17 cellular contexts compared by ENCODE assay signal in the genomic region with DNA sequence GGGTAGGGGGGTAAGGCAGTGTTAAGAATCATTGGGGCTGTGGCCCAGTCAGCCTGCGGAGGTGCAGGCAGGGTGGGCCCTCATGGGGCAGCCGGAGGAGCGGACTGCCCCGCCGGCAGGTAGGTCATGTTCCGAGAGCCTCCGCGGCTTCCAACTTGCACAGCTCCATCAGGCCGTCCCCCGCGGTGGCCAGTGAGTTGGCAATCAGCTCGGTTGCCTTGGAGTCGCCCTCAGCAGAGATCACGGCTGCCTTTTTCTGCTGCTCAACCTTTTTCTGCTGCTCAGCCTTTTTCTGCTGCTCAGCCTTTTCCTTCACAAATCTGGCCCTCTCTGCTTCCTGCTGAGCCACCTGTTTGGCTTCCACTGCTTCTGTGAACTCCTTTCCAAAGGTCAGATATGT. TPM values are rescaled to one million over a fixed set of nuclear protein-coding genes. Genes with fewer than 3 reads are reported as not detected.
DNase-seq lines count a peak whose midpoint lies in the region; ATAC-seq, FAIRE-seq and TF ChIP-seq lines count a peak whose summit lies in the region.
"Had no signal": no experiment of that assay in that cellular context is flagged by ENCODE, and none has a peak within 500 bp of the region (broad histone marks: within the 10 kb centered on the region; RNA-seq: fewer than 3 reads in every experiment).

No MANE protein-coding gene starts in this region.

- H2BK5ac ChIP-seq in H1 (ENCODE audit: low read depth, low read length), result no peak overlapping the region; the same call in 1 of the 2 replicates

- no peaks in the 10 kb centered on the region for H3K23me2 ChIP-seq in H1 (ENCODE audit: low read depth, low read length)

- no peak overlapping the region for H3K9ac ChIP-seq in H1 (replicated peaks in 1 of 4; ENCODE audit: extremely low read depth in 1 of 4, low read depth in 3 of 4, low read length in 3 of 4)

- H3K4me1 ChIP-seq in H1 (replicated peaks in 1 of 4; ENCODE audit: control insufficient read depth in 3 of 4, insufficient read depth in 4 of 4, low read length in 3 of 4), result no peaks in the 10 kb centered on the region

- no peaks in the 10 kb centered on the region for H4K20me1 ChIP-seq in H1 (replicated peaks in 1 of 2; ENCODE audit: control insufficient read depth in 1 of 2, insufficient read depth in 2 of 2, low read length in 2 of 2)

- H3K14ac ChIP-seq in H1 (ENCODE audit: insufficient read length), result no peak overlapping the region

- no peak for TF ChIP-seq CTCF in H1 (IDR thresholded peaks at IDR 0.05; ENCODE audit: control extremely low read depth in 1 of 3, insufficient read depth in 1 of 3, low read depth in 1 of 3, low read length in 3 of 3)

- no peak overlapping the region for H2BK20ac ChIP-seq in H1 (ENCODE audit: low read length)

- peak overlapping the region; percentile 84; the same call in 1 of the 2 replicates for H4K8ac ChIP-seq in H1 (ENCODE audit: extremely low read depth, insufficient read depth, low read length)

- no peak for TF ChIP-seq EP300 in H1 (IDR thresholded peaks at IDR 0.05; ENCODE audit: borderline replicate concordance in 1 of 2, low read depth in 2 of 2, low read length in 2 of 2)

- POLR2A ChIA-PET in H1 (lab: Charles Lee; ENCODE audit: partially characterized antibody), result interaction anchor here (0.6 to 2.5 kb wide), 4 partner anchors 10 to 49 kb away, joined by 3 to 12 read pairs (median 4); partner anchors contain the start of gene CSRNP2

- peaks cover 0 to 6% of the 10 kb centered on the region in 2 experiments; a peak in 1 of 4 replicates for H3K79me2 ChIP-seq in H1 (ENCODE audit: control insufficient read depth in 1 of 2, insufficient read depth in 2 of 2, low read length in 2 of 2)

- no peak overlapping the region for H2AK5ac ChIP-seq in H1 (ENCODE audit: low read depth, low read length)

- no peak overlapping the region for H3K23ac ChIP-seq in H1 (ENCODE audit: insufficient read length)

- TF ChIP-seq RAD21 in H1 (IDR thresholded peaks at IDR 0.05 in 1 of 2, conservative IDR thresholded peaks at IDR 0.05 in 1 of 2; ENCODE audit: low read depth in 2 of 2, low read length in 2 of 2), result no peak

- H3K56ac ChIP-seq in H1 (replicated peaks; ENCODE audit: insufficient read length, low read depth, low read length), result no peak overlapping the region

- H3K27ac ChIP-seq in H1 (ENCODE audit: low read depth, low read length), result no peak overlapping the region

- no peak overlapping the region for H2BK120ac ChIP-seq in H1 (replicated peaks; ENCODE audit: low read depth, low read length)

- peaks cover 2% of the 10 kb centered on the region for H3K36me3 ChIP-seq in H7 (replicated peaks; ENCODE audit: control insufficient read depth, insufficient read depth, low read length)
- H3K36me3 ChIP-seq in H1 (ENCODE audit: control insufficient read depth in 2 of 4, insufficient read depth in 4 of 4, low read length in 3 of 4), result peaks cover 0 to 8% (median 1%) of the 10 kb centered on the region in 4 experiments; a peak in 4 of 8 replicates

- CTCF ChIA-PET in H1 (lab: Charles Lee; ENCODE audit: partially characterized antibody), result no interaction called here

- FAIRE-seq in H1 (lab: Jason Lieb, UNC), result no peak
- FAIRE-seq: G401.6, GM12891, GM19239, HTR-8/SVneo had no signal

- no peak overlapping the region for H3K4ac ChIP-seq in H1 (replicated peaks; ENCODE audit: insufficient read length, low read depth, low read length)

- DNase-seq in Ammon's horn (ENCODE audit: low spot score), result peak; percentile 20
- peak; percentile 14 for DNase-seq in H7
- no peak for DNase-seq in H1 (ENCODE audit: low read depth in 1 of 2, low spot score in 2 of 2)
- peak; percentile 49 for DNase-seq in mesenteric fat pad (ENCODE audit: low spot score)
- DNase-seq in NCI-H1417 treated with DMSO at 0.1 percent for 48 hours (lab: John Stamatoyannopoulos, UW), result no peak
- DNase-seq in NCI-H510A treated with DMSO at 0.1 percent for 48 hours (lab: John Stamatoyannopoulos, UW), result no peak
- DNase-seq in AG20443 (ENCODE audit: low spot score), result no peak
- DNase-seq: 8988T; Calu3; CD4-positive, alpha-beta T cell; DMS 273 treated with DMSO at 0.1 percent for 48 hours; H9 had no signal

- no peak overlapping the region for H2AFZ ChIP-seq in H1 (ENCODE audit: low read length)

- ATAC-seq in GM18502 (IDR thresholded peaks at IDR 0.05; ENCODE audit: poor library complexity, unreplicated experiment), result no peak

- H3K27me3 ChIP-seq in H7 (ENCODE audit: control insufficient read depth, insufficient read depth, low read length), result no peaks in the 10 kb centered on the region
- no peaks in the 10 kb centered on the region for H3K27me3 ChIP-seq in H1 (replicated peaks in 1 of 4; ENCODE audit: control insufficient read depth in 3 of 4, extremely low read depth in 1 of 4, insufficient read depth in 3 of 4, low read length in 3 of 4)

- no peak overlapping the region for H3K4me3 ChIP-seq in H7 (ENCODE audit: insufficient read depth, low read depth, low read length)
- no peak overlapping the region for H3K4me3 ChIP-seq in H1 (ENCODE audit: extremely low read depth in 1 of 4, insufficient read depth in 2 of 4, low read depth in 3 of 4, low read length in 4 of 4)

- H3K4me2 ChIP-seq in H1 (ENCODE audit: insufficient read depth in 1 of 2, low read depth in 2 of 2, low read length in 2 of 2), result no peak overlapping the region

- WGBS in H1 (ENCODE audit: extremely low coverage in 1 of 2, insufficient coverage in 1 of 2, insufficient read length in 1 of 2, insufficient replicate concordance in 2 of 2, low coverage in 1 of 2, low lambda C conversion rate in 2 of 2, missing lambda C conversion rate in 1 of 2), 2 experiments, result 96% methylated on average over 14 of the region's 14 CpGs; no CpG with 5 or more reads in 1 of the 2 experiments

- H3K79me1 ChIP-seq in H1 (ENCODE audit: low read depth, low read length), result peaks cover 2% of the 10 kb centered on the region; the same call in 1 of the 2 replicates

- no peak overlapping the region for H3K18ac ChIP-seq in H1 (ENCODE audit: extremely low read depth, low read length)

- H4K5ac ChIP-seq in H1 (ENCODE audit: insufficient read length, low read depth, low read length), result no peak overlapping the region

- H2BK12ac ChIP-seq in H1 (ENCODE audit: low read depth, low read length), result no peak overlapping the region

- no peak for TF ChIP-seq POLR2A in H1 (IDR thresholded peaks at IDR 0.05; ENCODE audit: control extremely low read depth in 1 of 2, low read depth in 2 of 2, low read length in 2 of 2)

- no peak overlapping the region for H4K91ac ChIP-seq in H1 (replicated peaks; ENCODE audit: insufficient read length, low read length)

- H3K9me3 ChIP-seq in H1 (ENCODE audit: insufficient read depth in 2 of 2, low read depth in 1 of 2, low read length in 1 of 2), result no peaks in the 10 kb centered on the region

- H2BK15ac ChIP-seq in H1 (ENCODE audit: low read length), result no peak overlapping the region

TF ChIP-seq in H1, 55 proteins besides CTCF, POLR2A, EP300 and RAD21 (continues in another document):
- no peak for TF ChIP-seq POLR2AphosphoS5 (IDR thresholded peaks at IDR 0.05; ENCODE audit: low read depth, low read length)
- TF ChIP-seq MAFK (IDR thresholded peaks at IDR 0.05; ENCODE audit: low read depth, low read length), result no peak
- TF ChIP-seq KDM4A (IDR thresholded peaks at IDR 0.05; ENCODE audit: low read depth, low read length, severe bottlenecking), result no peak
- no peak for TF ChIP-seq TAF1 (IDR thresholded peaks at IDR 0.05; ENCODE audit: low read depth, low read length)
- TF ChIP-seq, protein P1, sequence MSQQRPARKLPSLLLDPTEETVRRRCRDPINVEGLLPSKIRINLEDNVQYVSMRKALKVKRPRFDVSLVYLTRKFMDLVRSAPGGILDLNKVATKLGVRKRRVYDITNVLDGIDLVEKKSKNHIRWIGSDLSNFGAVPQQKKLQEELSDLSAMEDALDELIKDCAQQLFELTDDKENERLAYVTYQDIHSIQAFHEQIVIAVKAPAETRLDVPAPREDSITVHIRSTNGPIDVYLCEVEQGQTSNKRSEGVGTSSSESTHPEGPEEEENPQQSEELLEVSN (IDR thresholded peaks at IDR 0.05), result no peak
- no peak for TF ChIP-seq SRF (IDR thresholded peaks at IDR 0.05; ENCODE audit: low read depth, low read length)
- TF ChIP-seq NANOG (IDR thresholded peaks at IDR 0.05; ENCODE audit: insufficient read depth, low read depth, low read length, poor library complexity, severe bottlenecking), result no peak
- TF ChIP-seq BRCA1 (IDR thresholded peaks at IDR 0.05; ENCODE audit: low read depth, low read length), result no peak

RNA-seq across cellular contexts. Expression of gene CSRNP2, which starts 41.1 kb away (rescaled TPM):
- total RNA-seq in H7 (2014; rRNA removed; shearing (Covaris generic)), result 22.2 and 24.7 TPM in 2 replicates
- total RNA-seq in H1 (2021; fragmentation: NEBNext Ultra II Directional; extraction: Animal tissue kit (Norgen Biotek cat#: 25700)), result 31.9 and 34.0 TPM in 2 replicates
- polyA plus RNA-seq in H1 (2011; rRNA removed), result 11.3 and 13.7 TPM in 2 replicates
- polyA plus RNA-seq in H1 (2011; cell fraction: cytosol; rRNA removed), result 13.9 TPM
- polyA plus RNA-seq in H1 (2011; cell fraction: nucleus; rRNA removed), result 13.2 TPM
- 15.2 to 17.1 TPM (median 16.4 TPM) in 4 replicates for polyA plus RNA-seq in H1 (2012, experiment 1 of 2)
- 9.8 TPM for polyA plus RNA-seq in H1 (2012, experiment 2 of 2)
- polyA plus RNA-seq in H1 (2013, experiment 1 of 2), result 13.0 TPM
- polyA plus RNA-seq in H1 (2013, experiment 2 of 2), result 12.3 TPM
- 17.2 and 23.8 TPM in 2 replicates for polyA minus RNA-seq in H1 (2011; rRNA and poly(A)+ RNA removed)
- polyA minus RNA-seq in H1 (2011; cell fraction: cytosol; rRNA and poly(A)+ RNA removed), result 19.9 TPM
- polyA minus RNA-seq in H1 (2011; cell fraction: nucleus; rRNA and poly(A)+ RNA removed), result 18.7 TPM
- 33.6 TPM for total RNA-seq in mesenteric fat pad

RNA-seq across cellular contexts. Expression of gene TFCP2, which starts 48.4 kb away (rescaled TPM):
- total RNA-seq in H7 (2014; rRNA removed; shearing (Covaris generic)), result 11.8 and 16.0 TPM in 2 replicates
- total RNA-seq in H1 (2021; fragmentation: NEBNext Ultra II Directional; extraction: Animal tissue kit (Norgen Biotek cat#: 25700)), result 44.5 and 49.2 TPM in 2 replicates
- 14.4 and 19.8 TPM in 2 replicates for polyA plus RNA-seq in H1 (2011; rRNA removed)
- polyA plus RNA-seq in H1 (2011; cell fraction: cytosol; rRNA removed), result 25.1 TPM
- 9.2 TPM for polyA plus RNA-seq in H1 (2011; cell fraction: nucleus; rRNA removed)
- polyA plus RNA-seq in H1 (2012, experiment 1 of 2), result 29.1 to 44.0 TPM (median 33.4 TPM) in 4 replicates
- polyA plus RNA-seq in H1 (2012, experiment 2 of 2), result 4.8 TPM
- 23.8 TPM for polyA plus RNA-seq in H1 (2013, experiment 1 of 2)
- polyA plus RNA-seq in H1 (2013, experiment 2 of 2), result 25.4 TPM
- 21.5 and 24.4 TPM in 2 replicates for polyA minus RNA-seq in H1 (2011; rRNA and poly(A)+ RNA removed)
- polyA minus RNA-seq in H1 (2011; cell fraction: cytosol; rRNA and poly(A)+ RNA removed), result 14.5 TPM
- 13.6 TPM for polyA minus RNA-seq in H1 (2011; cell fraction: nucleus; rRNA and poly(A)+ RNA removed)
- total RNA-seq in mesenteric fat pad, result 21.9 TPM

Comparison
In these comparisons a context has a peak if more than half of its experiments do, and no peak if none do; other contexts are left out.
1. DNase-seq: peak in Ammon's horn (single experiment), H7 (single experiment) and mesenteric fat pad (single experiment); none in H1 (0 of 2), NCI-H1417 treated with DMSO at 0.1 percent for 48 hours (single experiment), NCI-H510A treated with DMSO at 0.1 percent for 48 hours (single experiment) and AG20443 (single experiment).